7 cellular contexts compared by ENCODE assay signal in the genomic region with DNA sequence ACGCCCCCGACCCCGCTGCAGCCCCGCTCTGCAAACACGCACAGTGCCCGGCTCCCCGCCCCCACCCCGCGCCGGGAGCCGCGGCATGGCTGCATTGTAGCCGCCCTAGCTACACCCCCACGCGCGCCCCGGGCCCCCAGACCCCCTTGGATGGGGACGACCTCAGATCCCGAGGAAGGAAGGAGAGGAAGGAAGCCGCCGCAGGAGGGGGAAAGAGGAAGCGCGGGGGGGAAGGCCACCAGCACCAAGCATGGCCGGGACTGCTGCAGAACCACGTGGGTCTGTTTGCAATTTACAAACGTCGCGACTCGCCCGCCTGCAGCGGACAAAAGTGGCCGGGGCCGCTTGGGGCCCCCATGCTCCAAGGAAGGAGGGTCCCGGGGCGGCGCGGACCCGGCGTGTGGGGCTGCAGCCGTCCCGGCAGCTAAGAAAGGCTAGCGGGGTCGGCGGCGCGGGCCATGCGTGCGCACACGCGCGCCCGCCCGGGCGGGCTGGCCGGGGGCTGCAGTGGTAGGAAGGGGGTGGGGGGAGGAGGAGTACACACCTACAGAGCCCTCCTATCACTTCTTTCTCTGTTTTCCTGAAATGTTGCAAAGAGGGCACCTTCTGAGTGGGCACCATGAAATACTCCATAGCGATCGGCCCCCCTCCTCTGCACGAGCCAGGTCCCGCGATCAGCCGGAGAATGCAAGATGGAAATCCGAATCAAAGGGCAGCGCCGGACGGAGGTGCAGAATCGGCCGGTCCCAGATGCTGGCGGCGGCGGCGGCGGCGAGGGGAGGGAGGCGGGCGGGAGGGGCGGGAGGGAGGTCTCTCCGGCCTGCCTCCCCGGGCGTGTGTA. TPM values are rescaled to one million over a fixed set of nuclear protein-coding genes. Genes with fewer than 3 reads are reported as not detected.
A peak's percentile ranks its signal among the peaks of the same experiment; 100 is the strongest.
DNase-seq lines count a peak whose midpoint lies in the region; ATAC-seq and TF ChIP-seq lines count a peak whose summit lies in the region.

No MANE protein-coding gene starts in this region.

- peak overlapping the region; percentile 85 for H3K4me3 Mint-ChIP-seq in activated CD8-positive, alpha-beta memory T cell treated with anti-CD3 and anti-CD28 coated beads, Interleukin-2, amount 10 ng/mL, durations not matched to agents 7 days and 5 days
- peak overlapping the region; percentile 91 for H3K4me3 Mint-ChIP-seq in natural killer cell

- peak overlapping the region; percentile 95 for H3K4me2 ChIP-seq in DND-41 (ENCODE audit: insufficient read depth, low read length)

- H3K4me3 ChIP-seq in DND-41 (ENCODE audit: low read depth in 1 of 2, low read length in 2 of 2) (peak overlapping the region; percentile 82 to 95), MG63 (peak overlapping the region; percentile 86), fibroblast of villous mesenchyme (ENCODE audit: low read depth, low read length) (peak overlapping the region; percentile 86)

- peak overlapping the region; percentile 82 for H3K27ac Mint-ChIP-seq in activated CD8-positive, alpha-beta memory T cell treated with anti-CD3 and anti-CD28 coated beads, Interleukin-2, amount 10 ng/mL, durations not matched to agents 7 days and 5 days
- peak overlapping the region; percentile 79 to 85 for H3K27ac Mint-ChIP-seq in natural killer cell

- TF ChIP-seq CTCF in DND-41 (IDR thresholded peaks at IDR 0.05; ENCODE audit: borderline replicate concordance, extremely low read depth, low read length, poor library complexity, severe bottlenecking) = no peak
- no peak for TF ChIP-seq CTCF in fibroblast of villous mesenchyme (IDR thresholded peaks at IDR 0.05; ENCODE audit: insufficient read depth, low read depth, low read length)
- no peak for TF ChIP-seq CTCF in natural killer cell (IDR thresholded peaks at IDR 0.05)

- H3K27me3 ChIP-seq in DND-41 (ENCODE audit: insufficient read depth, low read length, poor library complexity) = no peaks in the 10 kb centered on the region
- no peaks in the 10 kb centered on the region for H3K27me3 ChIP-seq in MG63

- peaks cover 50% of the 10 kb centered on the region for H3K79me2 ChIP-seq in DND-41 (ENCODE audit: insufficient read depth, low read length)

- H3K27me3 Mint-ChIP-seq in activated CD8-positive, alpha-beta memory T cell treated with anti-CD3 and anti-CD28 coated beads, Interleukin-2, amount 10 ng/mL, durations not matched to agents 7 days and 5 days = no peaks in the 10 kb centered on the region
- no peaks in the 10 kb centered on the region for H3K27me3 Mint-ChIP-seq in natural killer cell (ENCODE audit: low read depth in 2 of 2)

- peaks cover 29% of the 10 kb centered on the region for H3K4me1 ChIP-seq in DND-41 (ENCODE audit: insufficient read depth, low read length)

- peak overlapping the region; percentile 94 for H3K27ac ChIP-seq in DND-41 (ENCODE audit: low read length)

- no peaks in the 10 kb centered on the region for H3K36me3 Mint-ChIP-seq in activated CD8-positive, alpha-beta memory T cell treated with anti-CD3 and anti-CD28 coated beads, Interleukin-2, amount 10 ng/mL, durations not matched to agents 7 days and 5 days
- H3K36me3 Mint-ChIP-seq in natural killer cell = no peaks in the 10 kb centered on the region

- peaks cover 8% of the 10 kb centered on the region for H4K20me1 ChIP-seq in DND-41 (ENCODE audit: insufficient read depth, low read length)

- H3K4me1 Mint-ChIP-seq in activated CD8-positive, alpha-beta memory T cell treated with anti-CD3 and anti-CD28 coated beads, Interleukin-2, amount 10 ng/mL, durations not matched to agents 7 days and 5 days = peaks cover 21% of the 10 kb centered on the region
- H3K4me1 Mint-ChIP-seq in natural killer cell = peaks cover 5 to 28% of the 10 kb centered on the region in 2 donors

- no peaks in the 10 kb centered on the region for H3K9me3 ChIP-seq in DND-41 (ENCODE audit: insufficient read depth, low read length, severe bottlenecking)
- H3K9me3 ChIP-seq in MG63 = no peaks in the 10 kb centered on the region

- CTCF ChIA-PET in activated CD8-positive, alpha-beta memory T cell treated with anti-CD3 and anti-CD28 coated beads, Interleukin-2, amount 10 ng/mL, durations not matched to agents 7 days and 5 days (lab: Charles Lee) = interaction anchor here (0.6 to 15.2 kb wide), 21 partner anchors 11 to 462 kb away, joined by 3 to 218 read pairs (median 5); a partner anchor contains a TSS

- DNase-seq in DND-41 (peak; percentile 71), MG63 (peak; percentile 57), fibroblast of villous mesenchyme (ENCODE audit: low read depth) (peak; percentile 34), natural killer cell (no peak)
- DNase-seq in activated CD8-positive, alpha-beta memory T cell treated with anti-CD3 and anti-CD28 coated beads, Interleukin-2, amount 10 ng/mL, durations not matched to agents 7 days and 5 days = peak; percentile 65

- intact Hi-C loops in natural killer cell (cut with micrococcal nuclease) = no loop called here

- peak; percentile 20 for ATAC-seq in DND-41 (ENCODE audit: insufficient read depth, low read depth)
- ATAC-seq in GM21360 (IDR thresholded peaks at IDR 0.05; ENCODE audit: unreplicated experiment) = peak; percentile 15
- ATAC-seq in activated CD8-positive, alpha-beta memory T cell treated with anti-CD3 and anti-CD28 coated beads, Interleukin-2, amount 10 ng/mL, durations not matched to agents 7 days and 5 days = peak; percentile 21
- ATAC-seq in natural killer cell = peak; percentile 24 to 46 (median 31)
- ATAC-seq in GM18870 (IDR thresholded peaks at IDR 0.05; ENCODE audit: unreplicated experiment) = no peak

- H2AFZ ChIP-seq in DND-41 (ENCODE audit: low read depth, low read length) = peak overlapping the region; percentile 74

- no peaks in the 10 kb centered on the region for H3K9me3 Mint-ChIP-seq in activated CD8-positive, alpha-beta memory T cell treated with anti-CD3 and anti-CD28 coated beads, Interleukin-2, amount 10 ng/mL, durations not matched to agents 7 days and 5 days (ENCODE audit: low read depth)
- H3K9me3 Mint-ChIP-seq in natural killer cell = no peaks in the 10 kb centered on the region

- peak overlapping the region; percentile 88 for H3K9ac ChIP-seq in DND-41 (ENCODE audit: low read depth, low read length)

- peaks cover 23% of the 10 kb centered on the region for H3K36me3 ChIP-seq in DND-41 (ENCODE audit: insufficient read depth, low read length)
- peaks cover 30% of the 10 kb centered on the region for H3K36me3 ChIP-seq in MG63

RNA-seq across cellular contexts. Expression of a gene that starts 0.5 kb away (rescaled TPM):
- total RNA-seq in MG63 (2014; rRNA removed; shearing (Covaris generic); ENCODE audit: low replicate concordance) = 28.5 and 42.2 TPM in 2 replicates
- total RNA-seq in activated CD8-positive, alpha-beta memory T cell treated with anti-CD3 and anti-CD28 coated beads, Interleukin-2, amount 10 ng/mL, durations not matched to agents 7 days and 5 days = 10 to 100 TPM; 18.0 to 27.2 TPM
- 4.7 and 7.7 TPM in 2 replicates for total RNA-seq in fibroblast of villous mesenchyme
- total RNA-seq in natural killer cell = 1 to 10 TPM; 6.5 to 9.6 (median 8.9) TPM

RNA-seq across cellular contexts. Expression of a gene that starts 30.5 kb away (rescaled TPM):
- total RNA-seq in MG63 (2014; rRNA removed; shearing (Covaris generic); ENCODE audit: low replicate concordance) = 0.03 TPM in 1 of 2 replicates, not detected in the other
- not detected for total RNA-seq in activated CD8-positive, alpha-beta memory T cell treated with anti-CD3 and anti-CD28 coated beads, Interleukin-2, amount 10 ng/mL, durations not matched to agents 7 days and 5 days
- under 0.01 and 0.43 TPM in 2 replicates for total RNA-seq in fibroblast of villous mesenchyme
- not detected for total RNA-seq in natural killer cell

RNA-seq across cellular contexts. Expression of a gene that starts 43.5 kb away (rescaled TPM):
- 0.22 and 2.1 TPM in 2 replicates for total RNA-seq in MG63 (2014; rRNA removed; shearing (Covaris generic); ENCODE audit: low replicate concordance)
- total RNA-seq in activated CD8-positive, alpha-beta memory T cell treated with anti-CD3 and anti-CD28 coated beads, Interleukin-2, amount 10 ng/mL, durations not matched to agents 7 days and 5 days = under 1 TPM; 0.55 to 0.63 TPM
- total RNA-seq in fibroblast of villous mesenchyme = 4.3 and 4.8 TPM in 2 replicates
- under 1 TPM in 2 of 3 donors, not detected in 1; 0.05 to 0.35 TPM for total RNA-seq in natural killer cell
